In genomic region chr1:207966521-207966920, GRCh38 we compare ENCODE assay signal across 27 cellular contexts. TPM values are rescaled to one million over a fixed set of nuclear protein-coding genes. Genes with fewer than 3 reads are reported as not detected.
"Had no signal": no experiment of that assay in that cellular context is flagged by ENCODE, and none has a peak within 500 bp of the region (broad histone marks: within the 10 kb centered on the region; RNA-seq: fewer than 3 reads in every experiment).

No MANE protein-coding gene starts in this region.

- H3K27ac ChIP-seq: KMS-11, RWPE1 had no signal

- ATAC-seq: HepG2, K562, Panc1, PC-3, T-cell had no signal

- H3K4me2 ChIP-seq: KMS-11, SK-N-SH had no signal

- H3K9me3 ChIP-seq: SK-N-SH had no signal

- DNase-seq: Kasumi-1, MM.1S, NCI-H1105, NCI-H1417, NCI-H1436 treated with DMSO at 0.1 percent for 48 hours, NCI-H1694, NCI-H187 treated with DMSO at 0.1 percent for 48 hours, NCI-H2029 treated with DMSO at 0.1 percent for 48 hours, NCI-H2171 treated with DMSO at 0.1 percent for 48 hours, NCI-H524 treated with DMSO at 0.1 percent for 48 hours, NCI-H69, NCI-H774, PC-3, SHP77, SK-N-SH, SW 1271, T-cell had no signal

- H3K9ac ChIP-seq: KMS-11, SK-N-SH had no signal

- FAIRE-seq: HepG2, K562 had no signal

- H3K4me3 ChIP-seq: K562 had no signal

RNA-seq across cellular contexts. Expression of gene CD34, which starts 55.6 kb away (rescaled TPM):
- total RNA-seq: HepG2, HT1080, K562, NCI-H460, OCI-LY7, PC-3, SK-MEL-5 had no signal
- polyA plus RNA-seq: HepG2, IgD-negative memory B cell, K562 had no signal
